Comparison of ENCODE assay signal across 1 cellular context in the genomic region with DNA sequence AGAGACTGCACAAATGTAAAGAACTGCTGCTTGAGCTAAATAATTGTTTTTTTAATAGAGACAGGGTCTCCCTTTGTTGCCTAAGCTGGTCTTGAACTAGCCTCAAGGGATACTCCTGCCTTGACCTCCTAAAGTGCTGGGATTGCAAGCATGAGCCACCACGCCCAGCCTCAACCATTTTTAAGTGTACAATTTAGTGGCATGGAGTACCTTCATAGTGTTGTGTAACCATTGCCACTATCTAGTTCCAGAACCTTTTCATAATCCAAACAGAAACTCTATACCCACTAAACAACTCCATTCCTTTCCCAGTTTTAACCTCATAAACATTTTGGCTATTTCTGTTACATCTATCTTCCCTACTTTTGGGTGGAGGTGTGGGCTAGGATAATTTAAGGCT.
A peak's percentile ranks its signal among the peaks of the same experiment; 100 is the strongest.
TF ChIP-seq lines count a peak whose summit lies in the region.

No MANE protein-coding gene starts in this region.

TF ChIP-seq in IMR-90, 13 proteins besides CTCF, POLR2A, EP300 and RAD21:
- TF ChIP-seq MAZ (IDR thresholded peaks at IDR 0.05; ENCODE audit: borderline replicate concordance, low read depth, low read length) = no peak
- TF ChIP-seq CHD1 (IDR thresholded peaks at IDR 0.05; ENCODE audit: low read depth, low read length) = no peak
- no peak for TF ChIP-seq MAFK (IDR thresholded peaks at IDR 0.05; ENCODE audit: low read depth, low read length)
- TF ChIP-seq CEBPB (IDR thresholded peaks at IDR 0.05; ENCODE audit: low read depth, low read length) = peak; percentile 62
- TF ChIP-seq BHLHE40 (IDR thresholded peaks at IDR 0.05; ENCODE audit: low read depth, low read length) = no peak
- TF ChIP-seq NFE2L2 (IDR thresholded peaks at IDR 0.05; ENCODE audit: low read depth, low read length) = no peak
- TF ChIP-seq, protein P1, sequence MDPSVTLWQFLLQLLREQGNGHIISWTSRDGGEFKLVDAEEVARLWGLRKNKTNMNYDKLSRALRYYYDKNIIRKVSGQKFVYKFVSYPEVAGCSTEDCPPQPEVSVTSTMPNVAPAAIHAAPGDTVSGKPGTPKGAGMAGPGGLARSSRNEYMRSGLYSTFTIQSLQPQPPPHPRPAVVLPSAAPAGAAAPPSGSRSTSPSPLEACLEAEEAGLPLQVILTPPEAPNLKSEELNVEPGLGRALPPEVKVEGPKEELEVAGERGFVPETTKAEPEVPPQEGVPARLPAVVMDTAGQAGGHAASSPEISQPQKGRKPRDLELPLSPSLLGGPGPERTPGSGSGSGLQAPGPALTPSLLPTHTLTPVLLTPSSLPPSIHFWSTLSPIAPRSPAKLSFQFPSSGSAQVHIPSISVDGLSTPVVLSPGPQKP (IDR thresholded peaks at IDR 0.05; ENCODE audit: borderline replicate concordance, low read depth, low read length) = no peak
